22 cellular contexts compared by ENCODE assay signal in genomic region chr20:24764027-24764797, GRCh38.
"Had no signal": no experiment of that assay in that cellular context is flagged by ENCODE, and none has a peak within 500 bp of the region (broad histone marks: within the 10 kb centered on the region; RNA-seq: fewer than 3 reads in every experiment).

No MANE protein-coding gene starts in this region.

- H3K4me1 ChIP-seq: body of pancreas, esophagus muscularis mucosa had no signal

- H3K9me3 ChIP-seq: body of pancreas, mucosa of descending colon, thyroid gland had no signal

- H3K36me3 ChIP-seq: cardiac muscle cell, esophagus muscularis mucosa, thyroid gland had no signal

- H3K27me3 ChIP-seq: body of pancreas, cardiac muscle cell, thyroid gland had no signal

- H3K36me3 Mint-ChIP-seq: naive B cell had no signal

- H3K9me3 Mint-ChIP-seq: T-helper 1 cell treated with Interleukin-12 subunit alpha and Interleukin-12 subunit beta and Interleukin-4 antibody, amounts not matched to agents 30 μg/mL and 1 μg/mL, for 36 hours had no signal

- H3K4me3 ChIP-seq: body of pancreas, cardiac muscle cell, esophagus muscularis mucosa, mucosa of descending colon, thyroid gland had no signal

- H3K27ac Mint-ChIP-seq: activated CD8-positive, alpha-beta T cell treated with anti-CD3 and anti-CD28 coated beads for 36 hours; activated naive CD8-positive, alpha-beta T cell treated with anti-CD3 and anti-CD28 coated beads, Interleukin-2, amount 50 U/mL, for 24 hours; T-helper 1 cell treated with Interleukin-12 subunit alpha and Interleukin-12 subunit beta and Interleukin-4 antibody, amounts not matched to agents 30 μg/mL and 1 μg/mL, for 36 hours; WTC11 had no signal

- H3K27ac ChIP-seq: body of pancreas, cardiac muscle cell, esophagus muscularis mucosa, thyroid gland had no signal

- H3K4me1 Mint-ChIP-seq: activated naive CD8-positive, alpha-beta T cell treated with anti-CD3 and anti-CD28 coated beads, Interleukin-2, amount 50 U/mL, for 24 hours had no signal

- ATAC-seq: activated CD8-positive, alpha-beta T cell treated with anti-CD3 and anti-CD28 coated beads for 36 hours; activated naive CD8-positive, alpha-beta T cell treated with anti-CD3 and anti-CD28 coated beads, Interleukin-2, amount 50 U/mL, for 24 hours; body of pancreas; left cardiac atrium; WTC11 had no signal

- DNase-seq: activated CD4-positive, alpha-beta T cell treated with anti-CD3 and anti-CD28 coated beads for 4 hours; activated CD8-positive, alpha-beta T cell treated with anti-CD3 and anti-CD28 coated beads for 36 hours; activated gamma-delta T cell; activated naive CD4-positive, alpha-beta T cell treated with anti-CD3 and anti-CD28 coated beads, Interleukin-2, amount 50 U/mL, for 16 hours; activated naive CD8-positive, alpha-beta T cell treated with anti-CD3 and anti-CD28 coated beads, Interleukin-2, amount 50 U/mL, for 24 hours; activated T-cell treated with anti-CD3 and anti-CD28 coated beads, Interleukin-2, amount 50 U/mL, for 48 hours; dermis blood vessel endothelial cell; effector memory CD4-positive, alpha-beta T cell; left cardiac atrium; mesenchymal stem cell; mucosa of descending colon; naive B cell; retina; stimulated activated CD4-positive, alpha-beta T cell treated with anti-CD3 and anti-CD28 coated beads, Interleukin-4, amount 100 ng/mL, for 1 hour; stimulated activated naive CD4-positive, alpha-beta T cell treated with Interleukin-2 at 50 U/mL for 16 hours; T1000; thyroid gland had no signal

- H3K4me3 Mint-ChIP-seq: activated CD8-positive, alpha-beta T cell treated with anti-CD3 and anti-CD28 coated beads for 36 hours; activated naive CD8-positive, alpha-beta T cell treated with anti-CD3 and anti-CD28 coated beads, Interleukin-2, amount 50 U/mL, for 24 hours; T-helper 1 cell treated with Interleukin-12 subunit alpha and Interleukin-12 subunit beta and Interleukin-4 antibody, amounts not matched to agents 30 μg/mL and 1 μg/mL, for 36 hours; WTC11 had no signal
